In the genomic region with DNA sequence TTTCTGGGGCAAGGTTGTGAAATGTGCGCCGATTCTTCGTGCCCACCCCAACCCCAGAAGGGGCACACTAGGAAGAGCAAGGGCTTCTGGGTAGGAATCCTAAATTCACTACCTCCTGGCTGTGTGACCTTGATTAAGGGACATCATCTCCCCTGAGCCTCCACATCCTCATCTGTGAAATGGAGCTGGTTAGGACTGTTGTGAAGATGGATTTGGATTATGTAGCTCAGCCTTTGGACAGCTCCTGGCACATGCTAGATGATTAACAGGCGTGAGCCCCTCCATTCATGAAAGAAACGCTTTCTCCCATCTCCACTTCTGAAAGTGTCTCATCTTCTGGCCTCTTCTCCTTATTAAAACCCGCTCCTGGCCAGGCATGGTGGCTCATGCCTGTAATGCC, we compare ENCODE assay signal across 13 cellular contexts.
DNase-seq lines count a peak whose midpoint lies in the region; ATAC-seq and TF ChIP-seq lines count a peak whose summit lies in the region.
"Had no signal": no experiment of that assay in that cellular context is flagged by ENCODE, and none has a peak within 500 bp of the region (broad histone marks: within the 10 kb centered on the region; RNA-seq: fewer than 3 reads in every experiment).

No MANE protein-coding gene starts in this region.

- TF ChIP-seq POLR2A in esophagus muscularis mucosa (IDR thresholded peaks at IDR 0.05; ENCODE audit: low read depth) = no peak
- no peak for TF ChIP-seq POLR2A in upper lobe of left lung (IDR thresholded peaks at IDR 0.05)

- H3K9me2 ChIP-seq in SK-N-SH = no peaks in the 10 kb centered on the region

- POLR2A ChIA-PET in SK-N-SH (lab: Yijun Ruan, JAX) = no interaction called here

- 91% methylated on average over 6 of the region's 6 CpGs for WGBS in SK-N-SH (ENCODE audit: low lambda C conversion rate)
- WGBS in esophagus muscularis mucosa = 80% methylated on average over 6 of the region's 6 CpGs
- WGBS in upper lobe of left lung, 2 donors = 88 to 94% methylated on average over 6 of the region's 6 CpGs

- DNase-seq in SK-N-SH (no peak), left kidney (ENCODE audit: low read depth, low spot score) (peak; percentile 17), esophagus muscularis mucosa (ENCODE audit: extremely low spot score) (no peak), AG20443 (ENCODE audit: low spot score) (no peak), upper lobe of left lung (no peak)
- DNase-seq: Calu3; CD4-positive, alpha-beta T cell; DMS 273 treated with DMSO at 0.1 percent for 48 hours; KG1 had no signal

- CTCF ChIA-PET in SK-N-SH (lab: Yijun Ruan, JAX) = interaction anchor here (1.6 kb wide), 1 partner anchor 360 kb away, joined by 4 read pairs; a partner anchor contains a TSS

- H4K20me1 ChIP-seq in SK-N-SH (ENCODE audit: insufficient read depth) = no peaks in the 10 kb centered on the region

- H3K36me3 ChIP-seq in SK-N-SH (replicated peaks in 1 of 2; ENCODE audit: control insufficient read depth in 1 of 2, insufficient read depth in 2 of 2, low read length in 1 of 2) = no peaks in the 10 kb centered on the region
- no peaks in the 10 kb centered on the region for H3K36me3 ChIP-seq in esophagus muscularis mucosa
- H3K36me3 ChIP-seq in upper lobe of left lung = no peaks in the 10 kb centered on the region
- H3K36me3 ChIP-seq: BLaER1 treated with 17β-estradiol and CSF1 and Interleukin-3, amounts not matched to agents 10 nM and 100 nM had no signal

- H3K4me3 ChIP-seq in SK-N-SH (ENCODE audit: low read depth in 2 of 2, low read length in 1 of 2) (no peak overlapping the region), esophagus muscularis mucosa (no peak overlapping the region), upper lobe of left lung (no peak overlapping the region)
- H3K4me3 ChIP-seq: BLaER1 treated with 17β-estradiol and CSF1 and Interleukin-3, amounts not matched to agents 10 nM and 100 nM had no signal

- no peak overlapping the region for H3K4me2 ChIP-seq in SK-N-SH
- H3K4me2 ChIP-seq: BLaER1 treated with 17β-estradiol and CSF1 and Interleukin-3, amounts not matched to agents 10 nM and 100 nM had no signal

- H3K4me1 ChIP-seq in SK-N-SH (ENCODE audit: control insufficient read depth in 1 of 2, insufficient read depth in 2 of 2, low read depth in 1 of 2, low read length in 1 of 2) (peaks cover 0 to 3% of the 10 kb centered on the region in 2 experiments; a peak in 1 of 4 replicates), esophagus muscularis mucosa (peaks cover 10 to 13% (median 11%) of the 10 kb centered on the region in 4 donors), upper lobe of left lung (peaks cover 8 to 10% (median 9%) of the 10 kb centered on the region in 4 donors)

- no peak overlapping the region for H2AFZ ChIP-seq in SK-N-SH (ENCODE audit: low read depth)

- TF ChIP-seq CTCF in SK-N-SH (IDR thresholded peaks at IDR 0.05) = no peak
- TF ChIP-seq CTCF in esophagus muscularis mucosa (IDR thresholded peaks at IDR 0.05) = no peak
- TF ChIP-seq CTCF in upper lobe of left lung (IDR thresholded peaks at IDR 0.05) = no peak

- no peaks in the 10 kb centered on the region for H3F3A ChIP-seq in SK-N-SH (replicated peaks; ENCODE audit: insufficient read depth)

- no peaks in the 10 kb centered on the region for H3K79me2 ChIP-seq in SK-N-SH (ENCODE audit: insufficient read depth)

- TF ChIP-seq RAD21 in SK-N-SH (IDR thresholded peaks at IDR 0.05; ENCODE audit: low read length) (no peak), Ishikawa (IDR thresholded peaks at IDR 0.05; ENCODE audit: low read depth) (no peak)

- TF ChIP-seq EP300 in SK-N-SH (IDR thresholded peaks at IDR 0.05; ENCODE audit: borderline replicate concordance in 1 of 2, low read depth in 1 of 2, low read length in 1 of 2) = no peak
- no peak for TF ChIP-seq EP300 in Ishikawa (IDR thresholded peaks at IDR 0.05; ENCODE audit: borderline replicate concordance)
- no peak for TF ChIP-seq EP300 in esophagus muscularis mucosa (IDR thresholded peaks at IDR 0.05)
- no peak for TF ChIP-seq EP300 in upper lobe of left lung (IDR thresholded peaks at IDR 0.05)

- intact Hi-C loops in esophagus muscularis mucosa (cut with DNase I) = loop anchor here (10.0 kb wide), 1 partner anchor 449 kb away; a partner anchor contains a TSS

- H3K27ac ChIP-seq in SK-N-SH (ENCODE audit: low read depth in 2 of 2, low read length in 1 of 2) (no peak overlapping the region), esophagus muscularis mucosa (replicated peaks in 1 of 4) (no peak overlapping the region), upper lobe of left lung (no peak overlapping the region)
- H3K27ac ChIP-seq: 22Rv1; BLaER1 treated with 17β-estradiol and CSF1 and Interleukin-3, amounts not matched to agents 10 nM and 100 nM had no signal

- no peak overlapping the region for H3K9ac ChIP-seq in SK-N-SH
- H3K9ac ChIP-seq: BLaER1 treated with 17β-estradiol and CSF1 and Interleukin-3, amounts not matched to agents 10 nM and 100 nM had no signal

- H3K27me3 ChIP-seq in SK-N-SH (ENCODE audit: insufficient read depth) (no peaks in the 10 kb centered on the region), esophagus muscularis mucosa (peaks cover 0 to 60% (median 22%) of the 10 kb centered on the region in 4 donors), upper lobe of left lung (peaks cover 0 to 7% (median 0%) of the 10 kb centered on the region in 4 donors)

- ATAC-seq in SK-N-SH treated with all-trans-retinoic acid at 6 μM for 48 hours (no peak), upper lobe of left lung (ENCODE audit: low FRiP score in 2 of 2) (no peak)

- no peaks in the 10 kb centered on the region for H3K9me3 ChIP-seq in SK-N-SH
- H3K9me3 ChIP-seq in esophagus muscularis mucosa = no peaks in the 10 kb centered on the region
- no peaks in the 10 kb centered on the region for H3K9me3 ChIP-seq in upper lobe of left lung

TF ChIP-seq in SK-N-SH treated with all-trans-retinoic acid at 6 μM for 48 hours, 23 proteins besides CTCF, POLR2A, EP300 and RAD21:
- TF ChIP-seq, protein P1, sequence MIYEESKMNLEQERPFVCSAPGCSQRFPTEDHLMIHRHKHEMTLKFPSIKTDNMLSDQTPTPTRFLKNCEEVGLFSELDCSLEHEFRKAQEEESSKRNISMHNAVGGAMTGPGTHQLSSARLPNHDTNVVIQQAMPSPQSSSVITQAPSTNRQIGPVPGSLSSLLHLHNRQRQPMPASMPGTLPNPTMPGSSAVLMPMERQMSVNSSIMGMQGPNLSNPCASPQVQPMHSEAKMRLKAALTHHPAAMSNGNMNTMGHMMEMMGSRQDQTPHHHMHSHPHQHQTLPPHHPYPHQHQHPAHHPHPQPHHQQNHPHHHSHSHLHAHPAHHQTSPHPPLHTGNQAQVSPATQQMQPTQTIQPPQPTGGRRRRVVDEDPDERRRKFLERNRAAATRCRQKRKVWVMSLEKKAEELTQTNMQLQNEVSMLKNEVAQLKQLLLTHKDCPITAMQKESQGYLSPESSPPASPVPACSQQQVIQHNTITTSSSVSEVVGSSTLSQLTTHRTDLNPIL (CRISPR knock-in tag; IDR thresholded peaks at IDR 0.05; ENCODE audit: low read depth) = no peak
- no peak for TF ChIP-seq ZC3H10 (CRISPR knock-in tag; IDR thresholded peaks at IDR 0.05)
TF ChIP-seq in SK-N-SH treated with all-trans-retinoic acid at 6 μM for 48 hours: peak in this region for 0.

TF ChIP-seq in Ishikawa, 13 proteins besides CTCF, POLR2A, EP300 and RAD21:
- TF ChIP-seq, protein P2, sequence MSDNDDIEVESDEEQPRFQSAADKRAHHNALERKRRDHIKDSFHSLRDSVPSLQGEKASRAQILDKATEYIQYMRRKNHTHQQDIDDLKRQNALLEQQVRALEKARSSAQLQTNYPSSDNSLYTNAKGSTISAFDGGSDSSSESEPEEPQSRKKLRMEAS (IDR thresholded peaks at IDR 0.05) = no peak
- TF ChIP-seq YY1 (IDR thresholded peaks at IDR 0.05; ENCODE audit: low read depth) = no peak
- TF ChIP-seq, protein P3, sequence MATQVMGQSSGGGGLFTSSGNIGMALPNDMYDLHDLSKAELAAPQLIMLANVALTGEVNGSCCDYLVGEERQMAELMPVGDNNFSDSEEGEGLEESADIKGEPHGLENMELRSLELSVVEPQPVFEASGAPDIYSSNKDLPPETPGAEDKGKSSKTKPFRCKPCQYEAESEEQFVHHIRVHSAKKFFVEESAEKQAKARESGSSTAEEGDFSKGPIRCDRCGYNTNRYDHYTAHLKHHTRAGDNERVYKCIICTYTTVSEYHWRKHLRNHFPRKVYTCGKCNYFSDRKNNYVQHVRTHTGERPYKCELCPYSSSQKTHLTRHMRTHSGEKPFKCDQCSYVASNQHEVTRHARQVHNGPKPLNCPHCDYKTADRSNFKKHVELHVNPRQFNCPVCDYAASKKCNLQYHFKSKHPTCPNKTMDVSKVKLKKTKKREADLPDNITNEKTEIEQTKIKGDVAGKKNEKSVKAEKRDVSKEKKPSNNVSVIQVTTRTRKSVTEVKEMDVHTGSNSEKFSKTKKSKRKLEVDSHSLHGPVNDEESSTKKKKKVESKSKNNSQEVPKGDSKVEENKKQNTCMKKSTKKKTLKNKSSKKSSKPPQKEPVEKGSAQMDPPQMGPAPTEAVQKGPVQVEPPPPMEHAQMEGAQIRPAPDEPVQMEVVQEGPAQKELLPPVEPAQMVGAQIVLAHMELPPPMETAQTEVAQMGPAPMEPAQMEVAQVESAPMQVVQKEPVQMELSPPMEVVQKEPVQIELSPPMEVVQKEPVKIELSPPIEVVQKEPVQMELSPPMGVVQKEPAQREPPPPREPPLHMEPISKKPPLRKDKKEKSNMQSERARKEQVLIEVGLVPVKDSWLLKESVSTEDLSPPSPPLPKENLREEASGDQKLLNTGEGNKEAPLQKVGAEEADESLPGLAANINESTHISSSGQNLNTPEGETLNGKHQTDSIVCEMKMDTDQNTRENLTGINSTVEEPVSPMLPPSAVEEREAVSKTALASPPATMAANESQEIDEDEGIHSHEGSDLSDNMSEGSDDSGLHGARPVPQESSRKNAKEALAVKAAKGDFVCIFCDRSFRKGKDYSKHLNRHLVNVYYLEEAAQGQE (IDR thresholded peaks at IDR 0.05; ENCODE audit: low read depth) = peak; percentile 66
